Comparison of ENCODE assay signal across 23 cellular contexts in the genomic region with DNA sequence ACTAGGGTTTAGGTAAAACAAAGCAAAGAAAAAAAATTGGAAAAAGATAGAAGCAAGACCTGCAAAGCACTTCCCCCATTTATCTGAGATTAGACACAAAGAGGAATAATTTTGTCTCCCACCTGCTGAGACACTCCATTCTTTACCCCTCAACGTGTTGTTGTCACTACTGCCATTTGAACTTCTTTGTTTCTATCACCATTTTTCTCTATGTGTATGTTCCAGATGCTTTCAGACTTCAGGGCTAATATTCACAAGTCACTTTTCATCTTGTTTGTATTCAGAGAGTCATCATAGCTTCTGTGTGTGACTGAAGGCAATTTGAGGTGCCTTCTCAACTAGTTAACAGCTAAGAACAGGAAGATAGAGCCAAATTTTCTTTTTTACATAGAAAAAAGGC.
DNase-seq lines count a peak whose midpoint lies in the region; ATAC-seq and TF ChIP-seq lines count a peak whose summit lies in the region.
"Had no signal": no experiment of that assay in that cellular context is flagged by ENCODE, and none has a peak within 500 bp of the region (broad histone marks: within the 10 kb centered on the region; RNA-seq: fewer than 3 reads in every experiment).

No MANE protein-coding gene starts in this region.

- H3K36me3 Mint-ChIP-seq in neural progenitor cell = no peaks in the 10 kb centered on the region
- H3K36me3 Mint-ChIP-seq: CD8-positive, alpha-beta memory T cell had no signal

- H3K9me3 Mint-ChIP-seq in neural progenitor cell = no peaks in the 10 kb centered on the region
- H3K9me3 Mint-ChIP-seq: CD4-positive, alpha-beta T cell had no signal

- no peak overlapping the region for H2AK5ac ChIP-seq in mesendoderm (ENCODE audit: low read length)

- H2BK120ac ChIP-seq in mesendoderm (ENCODE audit: low read depth, low read length) = no peak overlapping the region

- WGBS in mesendoderm (ENCODE audit: extremely low coverage, insufficient coverage, low lambda C conversion rate) = no CpG with 5 or more reads among the region's 1 CpG

- H3K27ac Mint-ChIP-seq in neural progenitor cell = peak overlapping the region; percentile 47
- H3K27ac Mint-ChIP-seq: B cell; CD4-positive, alpha-beta T cell; CD8-positive, alpha-beta memory T cell had no signal

- no peak overlapping the region for H2AFZ ChIP-seq in neural progenitor cell (replicated peaks)

- H4K8ac ChIP-seq in mesendoderm (ENCODE audit: low read depth, low read length) = no peak overlapping the region

- H3K27ac ChIP-seq in mesendoderm (ENCODE audit: low read depth, low read length) (no peak overlapping the region), neural progenitor cell (no peak overlapping the region)
- H3K27ac ChIP-seq: 22Rv1; A549; BLaER1 treated with 17β-estradiol and CSF1 and Interleukin-3, amounts not matched to agents 10 nM and 100 nM; C4-2B had no signal

- H3K4me3 Mint-ChIP-seq in neural progenitor cell = no peak overlapping the region
- H3K4me3 Mint-ChIP-seq: B cell; CD4-positive, alpha-beta T cell; CD8-positive, alpha-beta memory T cell had no signal

- H3K4ac ChIP-seq in mesendoderm (ENCODE audit: low read depth, low read length) = no peak overlapping the region

- peaks cover 34% of the 10 kb centered on the region for H3K4me1 Mint-ChIP-seq in neural progenitor cell
- H3K4me1 Mint-ChIP-seq: B cell; CD8-positive, alpha-beta memory T cell had no signal

- H3F3A ChIP-seq in neural progenitor cell (ENCODE audit: low read depth) = no peaks in the 10 kb centered on the region

- H3K9me3 ChIP-seq in neural progenitor cell (ENCODE audit: low read depth) = no peaks in the 10 kb centered on the region
- H3K9me3 ChIP-seq: A549; BLaER1 treated with 17β-estradiol and CSF1 and Interleukin-3, amounts not matched to agents 10 nM and 100 nM had no signal

- H4K20me1 ChIP-seq in neural progenitor cell (ENCODE audit: low read depth) = no peaks in the 10 kb centered on the region
- H4K20me1 ChIP-seq: BLaER1 treated with 17β-estradiol and CSF1 and Interleukin-3, amounts not matched to agents 10 nM and 100 nM had no signal

- H3K4me2 ChIP-seq in mesendoderm (ENCODE audit: low read length) = no peak overlapping the region
- H3K4me2 ChIP-seq in neural progenitor cell = no peak overlapping the region
- H3K4me2 ChIP-seq: A549; BLaER1 treated with 17β-estradiol and CSF1 and Interleukin-3, amounts not matched to agents 10 nM and 100 nM had no signal

- no peak overlapping the region for H3K4me3 ChIP-seq in mesendoderm (ENCODE audit: low read length)
- H3K4me3 ChIP-seq in neural progenitor cell = no peak overlapping the region
- H3K4me3 ChIP-seq: A549; BLaER1 treated with 17β-estradiol and CSF1 and Interleukin-3, amounts not matched to agents 10 nM and 100 nM; GM12878 had no signal

- no peak overlapping the region for H3K56ac ChIP-seq in mesendoderm (ENCODE audit: low read length)

- H3K27me3 Mint-ChIP-seq in neural progenitor cell (ENCODE audit: insufficient read depth, low read depth) = no peaks in the 10 kb centered on the region
- H3K27me3 Mint-ChIP-seq: B cell had no signal

- H3K4me1 ChIP-seq in mesendoderm (ENCODE audit: control insufficient read depth, low read depth, low read length) = no peaks in the 10 kb centered on the region
- peaks cover 4% of the 10 kb centered on the region for H3K4me1 ChIP-seq in neural progenitor cell
- H3K4me1 ChIP-seq: A549 had no signal

- H3K79me1 ChIP-seq in mesendoderm (ENCODE audit: low read length) = no peaks in the 10 kb centered on the region

- H2BK15ac ChIP-seq in mesendoderm (replicated peaks; ENCODE audit: low read depth) = no peak overlapping the region

- H3K18ac ChIP-seq in mesendoderm (ENCODE audit: low read length) = no peak overlapping the region

- no peaks in the 10 kb centered on the region for H3K36me3 ChIP-seq in mesendoderm (ENCODE audit: control insufficient read depth, insufficient read depth, low read length)
- no peaks in the 10 kb centered on the region for H3K36me3 ChIP-seq in neural progenitor cell
- H3K36me3 ChIP-seq: BLaER1 treated with 17β-estradiol and CSF1 and Interleukin-3, amounts not matched to agents 10 nM and 100 nM had no signal

- H3K23ac ChIP-seq in mesendoderm (ENCODE audit: low read length) = no peak overlapping the region

- H3K9ac ChIP-seq in mesendoderm (ENCODE audit: low read length) = no peak overlapping the region
- no peak overlapping the region for H3K9ac ChIP-seq in neural progenitor cell
- H3K9ac ChIP-seq: BLaER1 treated with 17β-estradiol and CSF1 and Interleukin-3, amounts not matched to agents 10 nM and 100 nM had no signal

- H4K5ac ChIP-seq in mesendoderm (ENCODE audit: low read length) = no peak overlapping the region

- H3K79me2 ChIP-seq in mesendoderm (ENCODE audit: control insufficient read depth, insufficient read depth, low read length) (no peaks in the 10 kb centered on the region), neural progenitor cell (ENCODE audit: low read depth) (no peaks in the 10 kb centered on the region)

- no peak for ATAC-seq in HG03280 (IDR thresholded peaks at IDR 0.05; ENCODE audit: unreplicated experiment)
- ATAC-seq: A549, GM12878 had no signal

- TF ChIP-seq CTCF in neural progenitor cell (IDR thresholded peaks at IDR 0.05) = no peak

- no peaks in the 10 kb centered on the region for H3K27me3 ChIP-seq in mesendoderm (ENCODE audit: insufficient read depth, low read length, poor library complexity)
- no peaks in the 10 kb centered on the region for H3K27me3 ChIP-seq in neural progenitor cell
- H3K27me3 ChIP-seq: BLaER1 treated with 17β-estradiol and CSF1 and Interleukin-3, amounts not matched to agents 10 nM and 100 nM had no signal

- DNase-seq in NCI-H2227 (lab: John Stamatoyannopoulos, UW; ENCODE audit: unreplicated experiment) (peak; percentile 2), NCI-H2227 treated with DMSO at 0.1 percent for 48 hours (lab: John Stamatoyannopoulos, UW) (no peak), mesendoderm (peak; percentile 19), neural progenitor cell (ENCODE audit: low spot score) (no peak), NOMO-1 treated with DMSO at 0.1 percent for 48 hours (lab: John Stamatoyannopoulos, UW; ENCODE audit: unreplicated experiment) (no peak)
- DNase-seq: AML-193; CD4-positive, alpha-beta T cell; CD8-positive, alpha-beta memory T cell; COR-L47; DMS 273 treated with DMSO at 0.1 percent for 48 hours; DMS153; DMS53; DMS79; DND-41; EL; GDM1 had no signal

- H2BK5ac ChIP-seq in mesendoderm (ENCODE audit: low read length) = no peak overlapping the region

Comparison
In these comparisons a context has a peak if more than half of its experiments do, and no peak if none do; other contexts are left out.
1. DNase-seq: peak in NCI-H2227 (single experiment) and mesendoderm (single experiment); none in NCI-H2227 treated with DMSO at 0.1 percent for 48 hours (single experiment), neural progenitor cell (single experiment) and NOMO-1 treated with DMSO at 0.1 percent for 48 hours (single experiment).